ENCODE assay signal across 2 cellular contexts in the genomic region with DNA sequence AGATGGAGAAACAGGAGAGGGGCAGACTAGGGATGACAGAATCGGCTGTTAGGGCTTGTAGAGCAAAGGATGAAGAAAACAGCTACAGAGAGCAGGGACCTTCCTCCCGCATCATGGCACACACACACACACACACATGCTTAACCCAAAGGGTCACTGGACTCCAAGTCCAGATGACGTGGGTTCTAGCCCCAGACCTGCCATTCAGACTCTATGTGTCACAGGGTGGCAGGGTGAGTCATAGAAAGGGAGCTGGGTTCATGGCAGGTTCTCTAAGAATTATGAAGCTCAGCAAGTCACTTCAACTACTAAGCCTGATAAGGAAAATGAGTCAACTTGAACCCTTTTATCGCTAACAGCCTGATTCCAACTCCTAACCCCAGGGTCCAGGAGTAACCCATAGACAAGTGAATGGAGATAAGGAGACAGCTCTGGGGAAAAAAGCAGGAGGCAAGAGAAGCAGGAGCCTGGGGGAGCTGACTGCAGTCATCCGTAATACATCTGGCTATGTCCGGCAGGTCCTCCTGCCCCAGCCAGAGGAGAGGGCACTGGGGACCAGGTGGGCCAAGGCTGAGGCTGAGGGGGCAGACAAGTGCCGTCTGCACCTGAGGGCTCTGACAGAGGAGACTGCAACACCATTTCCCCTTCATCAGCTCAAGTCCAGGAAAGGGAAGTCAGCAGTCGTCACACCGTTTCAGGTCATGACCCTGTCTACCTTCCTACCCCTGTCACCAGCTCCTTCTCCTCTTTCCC.
TF ChIP-seq lines count a peak whose summit lies in the region.

No MANE protein-coding gene starts in this region.

TF ChIP-seq in A549, 52 proteins besides CTCF, POLR2A, EP300 and RAD21:
- peak; percentile 59 for TF ChIP-seq MAFK (IDR thresholded peaks at IDR 0.05; ENCODE audit: partially characterized antibody)
- peak; percentile 46 for TF ChIP-seq RARB (CRISPR knock-in tag; IDR thresholded peaks at IDR 0.05)
- TF ChIP-seq, protein P1, sequence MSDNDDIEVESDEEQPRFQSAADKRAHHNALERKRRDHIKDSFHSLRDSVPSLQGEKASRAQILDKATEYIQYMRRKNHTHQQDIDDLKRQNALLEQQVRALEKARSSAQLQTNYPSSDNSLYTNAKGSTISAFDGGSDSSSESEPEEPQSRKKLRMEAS (IDR thresholded peaks at IDR 0.05): peak; percentile 92
- 0 out of 4 replicates have a peak, but pooled peaks of 1 of the 2 experiments have one; percentile 54 for TF ChIP-seq CEBPB (IDR thresholded peaks at IDR 0.05)
- TF ChIP-seq CHD2 (IDR thresholded peaks at IDR 0.05; ENCODE audit: low read length, partially characterized antibody): no peak
- peak; percentile 89 for TF ChIP-seq JUNB (IDR thresholded peaks at IDR 0.05)
- peak; percentile 93 for TF ChIP-seq FOSL2 (IDR thresholded peaks at IDR 0.05)
- peak; percentile 99 for TF ChIP-seq FOSL2 (CRISPR knock-in tag; IDR thresholded peaks at IDR 0.05)
- TF ChIP-seq GATA3 (IDR thresholded peaks at IDR 0.05; ENCODE audit: borderline replicate concordance): peak; percentile 95
- TF ChIP-seq, protein P2, sequence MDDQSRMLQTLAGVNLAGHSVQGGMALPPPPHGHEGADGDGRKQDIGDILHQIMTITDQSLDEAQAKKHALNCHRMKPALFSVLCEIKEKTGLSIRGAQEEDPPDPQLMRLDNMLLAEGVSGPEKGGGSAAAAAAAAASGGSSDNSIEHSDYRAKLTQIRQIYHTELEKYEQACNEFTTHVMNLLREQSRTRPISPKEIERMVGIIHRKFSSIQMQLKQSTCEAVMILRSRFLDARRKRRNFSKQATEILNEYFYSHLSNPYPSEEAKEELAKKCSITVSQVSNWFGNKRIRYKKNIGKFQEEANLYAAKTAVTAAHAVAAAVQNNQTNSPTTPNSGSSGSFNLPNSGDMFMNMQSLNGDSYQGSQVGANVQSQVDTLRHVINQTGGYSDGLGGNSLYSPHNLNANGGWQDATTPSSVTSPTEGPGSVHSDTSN (IDR thresholded peaks at IDR 0.05): peak; percentile 79
- peak; percentile 61 to 86; a peak in 4 of 5 replicates for TF ChIP-seq JUN (IDR thresholded peaks at IDR 0.05)
- peak; percentile 42; the same call in 1 of the 2 replicates for TF ChIP-seq MYC (IDR thresholded peaks at IDR 0.05; ENCODE audit: borderline replicate concordance, low read length)
- no peak for TF ChIP-seq EHF (CRISPR knock-in tag; IDR thresholded peaks at IDR 0.05)
- TF ChIP-seq BHLHE40 (IDR thresholded peaks at IDR 0.05; ENCODE audit: low read depth, low read length): no peak
- TF ChIP-seq, protein P3, sequence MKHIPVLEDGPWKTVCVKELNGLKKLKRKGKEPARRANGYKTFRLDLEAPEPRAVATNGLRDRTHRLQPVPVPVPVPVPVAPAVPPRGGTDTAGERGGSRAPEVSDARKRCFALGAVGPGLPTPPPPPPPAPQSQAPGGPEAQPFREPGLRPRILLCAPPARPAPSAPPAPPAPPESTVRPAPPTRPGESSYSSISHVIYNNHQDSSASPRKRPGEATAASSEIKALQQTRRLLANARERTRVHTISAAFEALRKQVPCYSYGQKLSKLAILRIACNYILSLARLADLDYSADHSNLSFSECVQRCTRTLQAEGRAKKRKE (CRISPR knock-in tag; IDR thresholded peaks at IDR 0.05; ENCODE audit: low read depth): peak; percentile 43; the same call in 1 of the 2 replicates

TF ChIP-seq in IMR-90, 13 proteins besides CTCF, POLR2A, EP300 and RAD21:
- TF ChIP-seq CEBPB (IDR thresholded peaks at IDR 0.05; ENCODE audit: low read depth, low read length) (0 out of 2 replicates have a peak, but pooled peaks have one; percentile 8), MAFK (IDR thresholded peaks at IDR 0.05; ENCODE audit: low read depth, low read length) (0 out of 2 replicates have a peak, but pooled peaks have one; percentile 14), SMC3 (IDR thresholded peaks at IDR 0.05; ENCODE audit: low read depth, low read length) (no peak), NFE2L2 (IDR thresholded peaks at IDR 0.05; ENCODE audit: low read depth, low read length) (peak; percentile 33; the same call in 1 of the 2 replicates), MAZ (IDR thresholded peaks at IDR 0.05; ENCODE audit: borderline replicate concordance, low read depth, low read length) (peak; percentile 59; the same call in 1 of the 2 replicates), RCOR1 (IDR thresholded peaks at IDR 0.05; ENCODE audit: insufficient replicate concordance, low read length) (peak; percentile 89), FOS (IDR thresholded peaks at IDR 0.05; ENCODE audit: low read depth, low read length) (peak; percentile 100), RFX5 (IDR thresholded peaks at IDR 0.05; ENCODE audit: low read depth, low read length) (no peak), MXI1 (IDR thresholded peaks at IDR 0.05; ENCODE audit: borderline replicate concordance, low read depth, low read length) (no peak), CHD1 (IDR thresholded peaks at IDR 0.05; ENCODE audit: low read depth, low read length) (0 out of 2 replicates have a peak, but pooled peaks have one; percentile 70), BHLHE40 (IDR thresholded peaks at IDR 0.05; ENCODE audit: low read depth, low read length) (peak; percentile 77)
- TF ChIP-seq, protein P4, sequence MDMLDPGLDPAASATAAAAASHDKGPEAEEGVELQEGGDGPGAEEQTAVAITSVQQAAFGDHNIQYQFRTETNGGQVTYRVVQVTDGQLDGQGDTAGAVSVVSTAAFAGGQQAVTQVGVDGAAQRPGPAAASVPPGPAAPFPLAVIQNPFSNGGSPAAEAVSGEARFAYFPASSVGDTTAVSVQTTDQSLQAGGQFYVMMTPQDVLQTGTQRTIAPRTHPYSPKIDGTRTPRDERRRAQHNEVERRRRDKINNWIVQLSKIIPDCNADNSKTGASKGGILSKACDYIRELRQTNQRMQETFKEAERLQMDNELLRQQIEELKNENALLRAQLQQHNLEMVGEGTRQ (IDR thresholded peaks at IDR 0.05; ENCODE audit: low read depth, low read length): peak; percentile 44; the same call in 1 of the 2 replicates
- TF ChIP-seq, protein P5, sequence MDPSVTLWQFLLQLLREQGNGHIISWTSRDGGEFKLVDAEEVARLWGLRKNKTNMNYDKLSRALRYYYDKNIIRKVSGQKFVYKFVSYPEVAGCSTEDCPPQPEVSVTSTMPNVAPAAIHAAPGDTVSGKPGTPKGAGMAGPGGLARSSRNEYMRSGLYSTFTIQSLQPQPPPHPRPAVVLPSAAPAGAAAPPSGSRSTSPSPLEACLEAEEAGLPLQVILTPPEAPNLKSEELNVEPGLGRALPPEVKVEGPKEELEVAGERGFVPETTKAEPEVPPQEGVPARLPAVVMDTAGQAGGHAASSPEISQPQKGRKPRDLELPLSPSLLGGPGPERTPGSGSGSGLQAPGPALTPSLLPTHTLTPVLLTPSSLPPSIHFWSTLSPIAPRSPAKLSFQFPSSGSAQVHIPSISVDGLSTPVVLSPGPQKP (IDR thresholded peaks at IDR 0.05; ENCODE audit: borderline replicate concordance, low read depth, low read length): no peak
